Comparison of ENCODE assay signal across 1 cellular context in genomic region chr22:41555325-41555724, GRCh38.
A peak's percentile ranks its signal among the peaks of the same experiment; 100 is the strongest.
TF ChIP-seq lines count a peak whose summit lies in the region.

No MANE protein-coding gene starts in this region.

TF ChIP-seq in HEK293, 187 proteins besides CTCF, POLR2A, EP300 and RAD21 (continued from another document):
- TF ChIP-seq ZNF513 (tag by site-specific recombination; IDR thresholded peaks at IDR 0.05) (no peak), ZBTB6 (tag by site-specific recombination; IDR thresholded peaks at IDR 0.05) (no peak), ZNF311 (tag by site-specific recombination; IDR thresholded peaks at IDR 0.05; ENCODE audit: borderline replicate concordance) (no peak), ZNF664 (tag by site-specific recombination; IDR thresholded peaks at IDR 0.05) (no peak), REST (tag by site-specific recombination; IDR thresholded peaks at IDR 0.05) (no peak), SCRT2 (tag by site-specific recombination; IDR thresholded peaks at IDR 0.05) (no peak), ZNF394 (tag by site-specific recombination; IDR thresholded peaks at IDR 0.05; ENCODE audit: borderline replicate concordance) (peak; percentile 29; the same call in 1 of the 2 replicates), ZNF658 (tag by site-specific recombination; IDR thresholded peaks at IDR 0.05) (no peak), KLF9 (tag by site-specific recombination; IDR thresholded peaks at IDR 0.05; ENCODE audit: low read depth) (no peak), ZNF639 (tag by site-specific recombination; IDR thresholded peaks at IDR 0.05) (no peak), ZBTB17 (tag by site-specific recombination; IDR thresholded peaks at IDR 0.05) (peak; percentile 35; the same call in 1 of the 2 replicates), ZNF529 (tag by site-specific recombination; IDR thresholded peaks at IDR 0.05; ENCODE audit: insufficient replicate concordance) (no peak)
